Comparison of ENCODE assay signal across 8 cellular contexts in genomic region chr4:6272863-6273660, GRCh38. TPM values are rescaled to one million over a fixed set of nuclear protein-coding genes. Genes with fewer than 3 reads are reported as not detected.
DNase-seq lines count a peak whose midpoint lies in the region; ATAC-seq and TF ChIP-seq lines count a peak whose summit lies in the region.

No MANE protein-coding gene starts in this region.

- H4K20me1 ChIP-seq in HCT116 (ENCODE audit: insufficient read depth), result no peaks in the 10 kb centered on the region
- H4K20me1 ChIP-seq in hepatocyte (ENCODE audit: insufficient read depth, poor library complexity, severe bottlenecking), result no peaks in the 10 kb centered on the region

- H2AFZ ChIP-seq in HCT116 (ENCODE audit: low read depth, low read length, poor library complexity, severe bottlenecking) (no peak overlapping the region), hepatocyte (no peak overlapping the region)

- H3K9me3 ChIP-seq in HCT116 (ENCODE audit: control insufficient read depth in 1 of 2, insufficient read depth in 1 of 2, low read depth in 1 of 2, low read length in 2 of 2) (no peaks in the 10 kb centered on the region), ascending aorta (no peaks in the 10 kb centered on the region), hepatocyte (ENCODE audit: low read depth) (no peaks in the 10 kb centered on the region)

- no peaks in the 10 kb centered on the region for H3K36me3 ChIP-seq in HCT116 (ENCODE audit: control insufficient read depth in 1 of 2, insufficient read depth in 2 of 2, low read length in 2 of 2)
- H3K36me3 ChIP-seq in ascending aorta, result peaks cover 3 to 4% of the 10 kb centered on the region in 2 donors
- no peaks in the 10 kb centered on the region for H3K36me3 ChIP-seq in hepatocyte (replicated peaks; ENCODE audit: insufficient read depth, low read depth)

- H3K4me2 ChIP-seq in HCT116 (ENCODE audit: low read length) (peak overlapping the region; percentile 77), hepatocyte (peak overlapping the region; percentile 39)

- TF ChIP-seq POLR2A in HCT116 (IDR thresholded peaks at IDR 0.05; ENCODE audit: borderline replicate concordance, extremely low read depth, insufficient read depth, insufficient read length), result no peak

- POLR2A ChIA-PET in HCT116 (lab: Charles Lee), result no interaction called here

- peaks cover 6% of the 10 kb centered on the region; the same call in 1 of the 2 replicates for H3K79me2 ChIP-seq in HCT116 (ENCODE audit: insufficient read depth, low read length)
- peaks cover 47% of the 10 kb centered on the region for H3K79me2 ChIP-seq in hepatocyte

- H3K9me2 ChIP-seq in HCT116 (ENCODE audit: insufficient read depth) (no peaks in the 10 kb centered on the region), hepatocyte (replicated peaks; ENCODE audit: insufficient read depth) (no peaks in the 10 kb centered on the region)

- CTCF ChIA-PET in HCT116 (lab: Charles Lee), result interaction anchor here (1.1 kb wide), 1 partner anchor 9 kb away, joined by 4 read pairs; no protein-coding TSS in a partner anchor

- RAD21 ChIA-PET in HCT116 (lab: Charles Lee; ENCODE audit: low non-redundant PET in 1 of 2, low total read pairs in 2 of 2, uncharacterized antibody in 2 of 2, unreplicated experiment in 2 of 2), result no interaction called here

- H3K4me1 ChIP-seq in HCT116 (ENCODE audit: control insufficient read depth in 1 of 2, insufficient read depth in 2 of 2, low read length in 2 of 2) (peaks cover 39 to 43% of the 10 kb centered on the region in 2 experiments), ascending aorta (peaks cover 25 to 67% of the 10 kb centered on the region in 2 donors), hepatocyte (ENCODE audit: insufficient read depth) (peaks cover 37% of the 10 kb centered on the region)

- peak overlapping the region in 1 of 2 experiments; percentile 33; a peak in 2 of 4 replicates for H3K4me3 ChIP-seq in HCT116 (replicated peaks in 1 of 2; ENCODE audit: low read depth in 1 of 2, low read length in 2 of 2)
- H3K4me3 ChIP-seq in ascending aorta, result peak overlapping the region; percentile 33 to 82
- H3K4me3 ChIP-seq in hepatocyte, result no peak overlapping the region

- DNase-seq in HCT116 (ENCODE audit: low read depth, low spot score) (no peak), ascending aorta (ENCODE audit: low spot score in 2 of 2) (peak in 1 of 2 donors; percentile 75), hepatocyte (ENCODE audit: low spot score) (peak; percentile 63), NCI-H1436 (lab: John Stamatoyannopoulos, UW) (no peak), posterior vena cava (ENCODE audit: low spot score) (no peak)

- peak overlapping the region; percentile 40 for H3K9ac ChIP-seq in HCT116 (ENCODE audit: low read length)

- no peak for TF ChIP-seq RAD21 in HCT116 (IDR thresholded peaks at IDR 0.05; ENCODE audit: low read depth)

- intact Hi-C loops in HCT116 (cut with micrococcal nuclease), result no loop called here
- intact Hi-C loops in ascending aorta (cut with DNase I), result loop anchor here (2.0 to 10.0 kb wide), 4 partner anchors 302 to 1278 kb away; partner anchors contain the start of genes MAN2B2 and TADA2B
- intact Hi-C loops in posterior vena cava (cut with DNase I), result no loop called here

- H3K27me3 ChIP-seq in HCT116 (ENCODE audit: insufficient read depth, low read length), result no peaks in the 10 kb centered on the region
- H3K27me3 ChIP-seq in ascending aorta, result no peaks in the 10 kb centered on the region
- H3K27me3 ChIP-seq in hepatocyte, result no peaks in the 10 kb centered on the region

- H3K27ac ChIP-seq in HCT116 (ENCODE audit: low read depth, low read length) (peak overlapping the region; percentile 8), ascending aorta (peak overlapping the region; percentile 87), hepatocyte (peak overlapping the region; percentile 56), temporal lobe (ENCODE audit: low read depth, low read length) (peak overlapping the region; percentile 40)

- BruUV-seq in HCT116 (replicated peaks; lab: Mats Ljungman, UMichigan), result no TSS peak

- TF ChIP-seq CTCF in HCT116 (IDR thresholded peaks at IDR 0.05 in 2 of 3, conservative IDR thresholded peaks at IDR 0.05 in 1 of 3; ENCODE audit: borderline replicate concordance in 1 of 3, insufficient read depth in 1 of 3, low read depth in 2 of 3, low read length in 2 of 3) (no peak), ascending aorta (IDR thresholded peaks at IDR 0.05) (no peak), hepatocyte (IDR thresholded peaks at IDR 0.05; ENCODE audit: poor library complexity) (no peak)

- ATAC-seq in HCT116 (peak; percentile 47), GM19463 (IDR thresholded peaks at IDR 0.05; ENCODE audit: unreplicated experiment) (no peak), HG03135 (IDR thresholded peaks at IDR 0.05; ENCODE audit: unreplicated experiment) (no peak)

- WGBS in hepatocyte (ENCODE audit: low lambda C conversion rate, missing lambda C conversion rate), result 56% methylated on average over 15 of the region's 15 CpGs

TF ChIP-seq in HCT116, 20 proteins besides CTCF, POLR2A, EP300 and RAD21 (continues in another document):
- TF ChIP-seq ZNF274 (IDR thresholded peaks at IDR 0.05; ENCODE audit: low read depth, low read length) (no peak), CBX3 (IDR thresholded peaks at IDR 0.05; ENCODE audit: low read depth) (no peak), YY1 (IDR thresholded peaks at IDR 0.05; ENCODE audit: extremely low read depth, insufficient replicate concordance, low read depth, low read length) (no peak), CEBPB (IDR thresholded peaks at IDR 0.05; ENCODE audit: low read depth) (no peak), SP1 (IDR thresholded peaks at IDR 0.05; ENCODE audit: low read depth) (peak; percentile 46), ZFX (IDR thresholded peaks at IDR 0.05) (no peak), SRF (IDR thresholded peaks at IDR 0.05; ENCODE audit: low read depth) (no peak), EZH2 (IDR thresholded peaks at IDR 0.05) (no peak), FOSL1 (IDR thresholded peaks at IDR 0.05; ENCODE audit: low read depth) (peak; percentile 37; the same call in 1 of the 2 replicates), SIN3A (IDR thresholded peaks at IDR 0.05; ENCODE audit: low read depth) (0 out of 2 replicates have a peak, but pooled peaks have one; percentile 30), ATF3 (IDR thresholded peaks at IDR 0.05) (no peak), EZH2phosphoT487 (IDR thresholded peaks at IDR 0.05; ENCODE audit: borderline replicate concordance) (no peak), JUND (IDR thresholded peaks at IDR 0.05) (no peak; the same call in 1 of the 2 replicates), POLR2AphosphoS5 (IDR thresholded peaks at IDR 0.05; ENCODE audit: low read depth, low read length) (no peak), ELF1 (IDR thresholded peaks at IDR 0.05; ENCODE audit: borderline replicate concordance, low read depth) (no peak), TCF7L2 (IDR thresholded peaks at IDR 0.05; ENCODE audit: borderline replicate concordance, extremely low read depth, insufficient read depth, insufficient read length) (no peak), EGR1 (IDR thresholded peaks at IDR 0.05; ENCODE audit: low read depth) (no peak)
- TF ChIP-seq, protein P1, sequence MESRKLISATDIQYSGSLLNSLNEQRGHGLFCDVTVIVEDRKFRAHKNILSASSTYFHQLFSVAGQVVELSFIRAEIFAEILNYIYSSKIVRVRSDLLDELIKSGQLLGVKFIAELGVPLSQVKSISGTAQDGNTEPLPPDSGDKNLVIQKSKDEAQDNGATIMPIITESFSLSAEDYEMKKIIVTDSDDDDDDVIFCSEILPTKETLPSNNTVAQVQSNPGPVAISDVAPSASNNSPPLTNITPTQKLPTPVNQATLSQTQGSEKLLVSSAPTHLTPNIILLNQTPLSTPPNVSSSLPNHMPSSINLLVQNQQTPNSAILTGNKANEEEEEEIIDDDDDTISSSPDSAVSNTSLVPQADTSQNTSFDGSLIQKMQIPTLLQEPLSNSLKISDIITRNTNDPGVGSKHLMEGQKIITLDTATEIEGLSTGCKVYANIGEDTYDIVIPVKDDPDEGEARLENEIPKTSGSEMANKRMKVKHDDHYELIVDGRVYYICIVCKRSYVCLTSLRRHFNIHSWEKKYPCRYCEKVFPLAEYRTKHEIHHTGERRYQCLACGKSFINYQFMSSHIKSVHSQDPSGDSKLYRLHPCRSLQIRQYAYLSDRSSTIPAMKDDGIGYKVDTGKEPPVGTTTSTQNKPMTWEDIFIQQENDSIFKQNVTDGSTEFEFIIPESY (IDR thresholded peaks at IDR 0.05; ENCODE audit: extremely low read depth, insufficient replicate concordance, low read length), result no peak
- TF ChIP-seq, protein P2, sequence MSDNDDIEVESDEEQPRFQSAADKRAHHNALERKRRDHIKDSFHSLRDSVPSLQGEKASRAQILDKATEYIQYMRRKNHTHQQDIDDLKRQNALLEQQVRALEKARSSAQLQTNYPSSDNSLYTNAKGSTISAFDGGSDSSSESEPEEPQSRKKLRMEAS (IDR thresholded peaks at IDR 0.05), result peak; percentile 49

RNA-seq across cellular contexts. Expression of gene WFS1, which starts 3.4 kb away (rescaled TPM):
- total RNA-seq in HCT116 (2021; ENCODE audit: unreplicated experiment) (21.5 TPM), ascending aorta (166 TPM), hepatocyte (32.5 and 43.1 TPM in 2 replicates), temporal lobe (4.9 TPM), posterior vena cava (10 to 100 TPM; 48.9 to 52.6 TPM)
- polyA plus RNA-seq in HCT116 (2012), result 17.3 and 26.4 TPM in 2 replicates
- polyA plus RNA-seq in hepatocyte, result 36.1 and 44.4 TPM in 2 replicates

Comparison
In these comparisons a context has a peak if more than half of its experiments do, and no peak if none do; other contexts are left out.
1. H3K27ac ChIP-seq: peak in every context shown above with its lines; median percentile 87 in ascending aorta; 56 in hepatocyte; 40 in temporal lobe; 8 in HCT116.